In the genomic region with DNA sequence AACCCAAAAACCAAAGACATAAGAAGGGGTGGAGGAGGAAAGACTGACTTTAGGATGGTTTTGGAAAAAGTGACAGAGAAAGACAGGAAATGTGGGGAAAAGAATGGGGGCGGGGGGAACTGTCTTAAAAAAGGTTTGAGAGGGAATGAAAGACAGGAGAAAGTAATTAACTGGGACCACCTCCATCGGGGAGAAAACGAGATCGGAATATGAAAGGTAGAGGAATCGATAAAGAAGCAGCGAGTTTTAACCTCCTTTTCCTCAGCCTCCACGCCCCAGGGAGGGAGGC, we compare ENCODE assay signal across 8 cellular contexts. TPM values are rescaled to one million over a fixed set of nuclear protein-coding genes. Genes with fewer than 3 reads are reported as not detected.
DNase-seq lines count a peak whose midpoint lies in the region; ATAC-seq and TF ChIP-seq lines count a peak whose summit lies in the region.

No MANE protein-coding gene starts in this region.

- H3K27ac Mint-ChIP-seq in CD4-positive, alpha-beta memory T cell = peak overlapping the region; percentile 75 to 98 (median 94)
- peak overlapping the region; percentile 97 to 99 (median 99) for H3K27ac Mint-ChIP-seq in nephron

- H3K9ac ChIP-seq in Loucy (ENCODE audit: low read depth, low read length, poor library complexity, severe bottlenecking) = peak overlapping the region; percentile 91

- intact Hi-C loops in CD4-positive, alpha-beta memory T cell (cut with micrococcal nuclease) = loop anchor here (5.0 kb wide), 1 partner anchor 469 kb away; a partner anchor contains a TSS

- no peak for TF ChIP-seq CTCF in Loucy (conservative IDR thresholded peaks at IDR 0.05; ENCODE audit: low read length)
- no peak for TF ChIP-seq CTCF in coronary artery (IDR thresholded peaks at IDR 0.05)
- no peak for TF ChIP-seq CTCF in nephron (IDR thresholded peaks at IDR 0.05; ENCODE audit: unreplicated experiment in 3 of 3)

- peaks cover 0 to 2% of the 10 kb centered on the region in 2 donors for H3K27me3 Mint-ChIP-seq in CD4-positive, alpha-beta memory T cell
- H3K27me3 Mint-ChIP-seq in nephron (ENCODE audit: low read depth) = no peaks in the 10 kb centered on the region

- H3K4me3 Mint-ChIP-seq in CD4-positive, alpha-beta memory T cell = peak overlapping the region; percentile 90 to 96 (median 94)
- H3K4me3 Mint-ChIP-seq in nephron = peak overlapping the region; percentile 96 to 99 (median 99)

- H3K27me3 ChIP-seq in CD4-positive, alpha-beta memory T cell (ENCODE audit: insufficient read depth, low read length) = no peaks in the 10 kb centered on the region
- no peaks in the 10 kb centered on the region for H3K27me3 ChIP-seq in Loucy (ENCODE audit: insufficient read depth, low read length, poor library complexity, severe bottlenecking)

- H3F3A ChIP-seq in Loucy (ENCODE audit: low read depth) = 0 out of 2 replicates have a peak, but pooled peaks cover 4% of the 10 kb centered on the region

- POLR2A ChIA-PET in CD4-positive, alpha-beta memory T cell (lab: Charles Lee; ENCODE audit: partially characterized antibody) = interaction anchor here (1.2 kb wide), 3 partner anchors 19 to 420 kb away, joined by 3 to 5 read pairs (median 3); a partner anchor contains a TSS

- H3K4me1 ChIP-seq in CD4-positive, alpha-beta memory T cell (ENCODE audit: insufficient read depth, low read length) = peaks cover 26% of the 10 kb centered on the region
- peaks cover 49% of the 10 kb centered on the region for H3K4me1 ChIP-seq in Loucy (ENCODE audit: insufficient read depth, low read length, poor library complexity, severe bottlenecking)

- peaks cover 0 to 9% of the 10 kb centered on the region in 2 donors for H3K36me3 Mint-ChIP-seq in CD4-positive, alpha-beta memory T cell
- H3K36me3 Mint-ChIP-seq in nephron (ENCODE audit: low read depth) = no peaks in the 10 kb centered on the region

- H3K9me3 Mint-ChIP-seq in CD4-positive, alpha-beta memory T cell = peaks cover 0 to 2% (median 0%) of the 10 kb centered on the region in 8 donors
- H3K9me3 Mint-ChIP-seq in nephron = peaks cover under 1% of the 10 kb centered on the region

- no peak for ATAC-seq in HG02840 (IDR thresholded peaks at IDR 0.05; ENCODE audit: low FRiP score, unreplicated experiment)

- CTCF ChIA-PET in CD4-positive, alpha-beta memory T cell (lab: Charles Lee; ENCODE audit: partially characterized antibody) = interaction anchor here (1.3 kb wide), 1 partner anchor 420 kb away, joined by 4 read pairs; a partner anchor contains a TSS

- peak overlapping the region; percentile 58 for H3K27ac ChIP-seq in CD4-positive, alpha-beta memory T cell (ENCODE audit: low read depth, low read length)
- H3K27ac ChIP-seq in coronary artery = peak overlapping the region; percentile 93 to 95

- peak overlapping the region; percentile 92 for H2AFZ ChIP-seq in Loucy (ENCODE audit: low read length)

- H4K20me1 ChIP-seq in Loucy (ENCODE audit: insufficient read depth, low read length, poor library complexity, severe bottlenecking) = peaks cover 16% of the 10 kb centered on the region

- peaks cover 23 to 32% (median 27%) of the 10 kb centered on the region in 4 donors for H3K4me1 Mint-ChIP-seq in CD4-positive, alpha-beta memory T cell
- peaks cover 23% of the 10 kb centered on the region for H3K4me1 Mint-ChIP-seq in nephron

- H3K9me3 ChIP-seq in CD4-positive, alpha-beta memory T cell (ENCODE audit: control insufficient read depth in 1 of 2, low read length in 2 of 2) = no peaks in the 10 kb centered on the region
- no peaks in the 10 kb centered on the region for H3K9me3 ChIP-seq in Loucy (ENCODE audit: insufficient read depth, low read depth, low read length)

- peak overlapping the region; percentile 89 for H3K4me2 ChIP-seq in Loucy (ENCODE audit: low read depth, low read length, poor library complexity, severe bottlenecking)

- H3K9me2 ChIP-seq in Loucy (replicated peaks; ENCODE audit: low read depth, low read length) = no peaks in the 10 kb centered on the region

- no peak for DNase-seq in CD4-positive, alpha-beta memory T cell
- DNase-seq in coronary artery (ENCODE audit: low spot score) = no peak
- DNase-seq in NCI-H187 treated with DMSO at 0.1 percent for 48 hours (lab: John Stamatoyannopoulos, UW) = no peak
- DNase-seq in KG1 (lab: John Stamatoyannopoulos, UW) = no peak
- DNase-seq in HCEC 1CT = no peak

- no peaks in the 10 kb centered on the region for H3K36me3 ChIP-seq in CD4-positive, alpha-beta memory T cell (ENCODE audit: insufficient read depth, low read length)
- no peaks in the 10 kb centered on the region for H3K36me3 ChIP-seq in Loucy (ENCODE audit: insufficient read depth, low read length)

- H3K4me3 ChIP-seq in CD4-positive, alpha-beta memory T cell (ENCODE audit: low read length in 2 of 2) = peak overlapping the region; percentile 88 to 93
- H3K4me3 ChIP-seq in Loucy (ENCODE audit: low read length, poor library complexity, severe bottlenecking) = peak overlapping the region; percentile 91
- peak overlapping the region; percentile 89 for H3K4me3 ChIP-seq in coronary artery

- peaks cover 59% of the 10 kb centered on the region for H3K79me2 ChIP-seq in Loucy (ENCODE audit: insufficient read depth, low read length)

RNA-seq across cellular contexts. Expression of a gene that starts 0.5 kb away (rescaled TPM):
- total RNA-seq in CD4-positive, alpha-beta memory T cell = 10 to 100 TPM; 13.4 to 13.6 TPM
- 10 to 100 TPM; 13.1 to 13.5 TPM for polyA plus RNA-seq in CD4-positive, alpha-beta memory T cell
